Comparison of ENCODE assay signal across 8 cellular contexts in the genomic region with DNA sequence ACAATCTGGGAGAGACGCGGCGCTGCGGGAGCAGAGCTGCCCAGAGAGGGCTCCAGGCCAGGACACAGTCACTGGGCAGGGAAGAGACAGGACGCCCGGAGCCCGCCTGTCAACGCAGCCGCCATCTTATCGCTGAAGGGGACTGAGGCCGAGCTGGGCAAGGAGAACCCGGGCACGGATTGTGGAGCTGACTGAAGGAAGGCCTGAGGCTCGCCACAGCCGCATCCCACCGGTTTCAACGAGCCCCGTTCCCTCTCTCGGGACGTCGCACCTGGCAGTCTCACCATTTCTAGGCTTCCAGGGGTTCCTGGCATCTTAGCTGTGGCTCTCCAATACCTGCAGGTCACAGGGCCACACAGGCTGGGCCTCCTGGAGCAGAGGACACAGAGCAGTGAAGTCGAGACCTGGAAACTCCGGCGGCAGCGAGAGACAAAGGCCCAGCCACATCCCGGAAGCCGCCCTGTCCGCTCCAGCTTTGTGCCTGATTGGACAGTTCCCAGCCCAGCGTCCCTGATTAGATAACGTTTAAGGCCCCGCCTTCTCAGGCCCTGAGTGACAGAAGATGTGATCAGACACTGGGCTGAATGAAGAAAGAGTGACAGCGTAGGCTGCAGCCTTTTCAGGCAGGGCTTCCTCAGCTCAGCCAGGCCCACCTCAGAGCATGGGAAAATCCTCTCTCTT. TPM values are rescaled to one million over a fixed set of nuclear protein-coding genes. Genes with fewer than 3 reads are reported as not detected.
DNase-seq lines count a peak whose midpoint lies in the region; ATAC-seq and TF ChIP-seq lines count a peak whose summit lies in the region.

A gene (minus strand): TSS at position 431 of the 681 bp plus-strand sequence. CDS start 117 bp downstream, at position 314.

- intact Hi-C loops in activated CD4-positive, alpha-beta T cell treated with anti-CD3 and anti-CD28 coated beads, Interleukin-2, amount 10 ng/mL, durations not matched to agents 24 days and 14 days (cut with micrococcal nuclease): loop anchor here (1.0 to 10.0 kb wide), 5 partner anchors 120 to 692 kb away; a partner anchor contains a TSS
- intact Hi-C loops in colonic mucosa (cut with DNase I) (no loop called here), left colon (cut with DNase I, micrococcal nuclease) (no loop called here)

- peak within 1 kb of the TSS; percentile 98 for H3K27ac Mint-ChIP-seq in activated CD4-positive, alpha-beta T cell treated with anti-CD3 and anti-CD28 coated beads, Interleukin-2, amount 10 ng/mL, durations not matched to agents 24 days and 14 days

- peak within 1 kb of the TSS; percentile 96 for H3K27ac ChIP-seq in colonic mucosa

- no peaks in the 10 kb centered on the region for H3K9me3 ChIP-seq in colonic mucosa

- peak within 1 kb of the TSS; percentile 85 to 93 for H3K9ac ChIP-seq in colonic mucosa (ENCODE audit: low read depth in 2 of 2, low read length in 2 of 2)

- no peaks in the 10 kb centered on the region for H3K4me1 ChIP-seq in colonic mucosa

- no peaks in the 10 kb centered on the region for H3K4me1 Mint-ChIP-seq in activated CD4-positive, alpha-beta T cell treated with anti-CD3 and anti-CD28 coated beads, Interleukin-2, amount 10 ng/mL, durations not matched to agents 24 days and 14 days

- TF ChIP-seq CTCF in AG04449 (IDR thresholded peaks at IDR 0.05; ENCODE audit: insufficient read depth, low read length, missing control alignments): no peak
- no peak for TF ChIP-seq CTCF in colonic mucosa (IDR thresholded peaks at IDR 0.05)

- peaks cover 44% of the 10 kb centered on the region for H3K36me3 Mint-ChIP-seq in activated CD4-positive, alpha-beta T cell treated with anti-CD3 and anti-CD28 coated beads, Interleukin-2, amount 10 ng/mL, durations not matched to agents 24 days and 14 days (ENCODE audit: low read depth)

- H3K36me3 ChIP-seq in colonic mucosa: no peaks in the 10 kb centered on the region

- peak; percentile 99 for ATAC-seq in GM18868 (IDR thresholded peaks at IDR 0.05; ENCODE audit: unreplicated experiment)
- ATAC-seq in HG03108 (IDR thresholded peaks at IDR 0.05; ENCODE audit: unreplicated experiment): peak; percentile 95
- peak; percentile 88 for ATAC-seq in left colon

- H3K9me3 Mint-ChIP-seq in activated CD4-positive, alpha-beta T cell treated with anti-CD3 and anti-CD28 coated beads, Interleukin-2, amount 10 ng/mL, durations not matched to agents 24 days and 14 days: peaks cover 35% of the 10 kb centered on the region

- CTCF ChIA-PET in AG04449 (lab: Yijun Ruan, JAX): no interaction called here

- no peaks in the 10 kb centered on the region for H3K27me3 Mint-ChIP-seq in activated CD4-positive, alpha-beta T cell treated with anti-CD3 and anti-CD28 coated beads, Interleukin-2, amount 10 ng/mL, durations not matched to agents 24 days and 14 days

- H3K27me3 ChIP-seq in colonic mucosa: no peaks in the 10 kb centered on the region

- H3K4me3 Mint-ChIP-seq in activated CD4-positive, alpha-beta T cell treated with anti-CD3 and anti-CD28 coated beads, Interleukin-2, amount 10 ng/mL, durations not matched to agents 24 days and 14 days: peak within 1 kb of the TSS; percentile 97

- POLR2A ChIA-PET in AG04449 (lab: Yijun Ruan, JAX): interaction anchor here (0.6 to 1.6 kb wide), 4 partner anchors 12 to 364 kb away, joined by 3 to 7 read pairs (median 4); a partner anchor contains a TSS

- H3K4me3 ChIP-seq in AG04449 (ENCODE audit: low read depth, low read length) (peak within 1 kb of the TSS; percentile 96), colonic mucosa (peak within 1 kb of the TSS; percentile 81)

- DNase-seq in AG04449 (ENCODE audit: low read depth, low spot score) (peak; percentile 78), NCI-H345 (lab: John Stamatoyannopoulos, UW) (peak; percentile 74), colonic mucosa (peak; percentile 98), left colon (peak; percentile 97 to 99)
- peak; percentile 96 for DNase-seq in activated CD4-positive, alpha-beta T cell treated with anti-CD3 and anti-CD28 coated beads, Interleukin-2, amount 10 ng/mL, durations not matched to agents 24 days and 14 days
- DNase-seq in stimulated activated CD4-positive, alpha-beta T cell treated with anti-CD3 and anti-CD28 coated beads, Interleukin-1b, Interleukin-23, amount 100 ng/mL, for 48 hours: peak; percentile 94

RNA-seq across cellular contexts. Expression of the gene that starts here (rescaled TPM):
- total RNA-seq in activated CD4-positive, alpha-beta T cell treated with anti-CD3 and anti-CD28 coated beads, Interleukin-2, amount 10 ng/mL, durations not matched to agents 24 days and 14 days: 25.0 and 31.1 TPM in 2 replicates
- 10 to 100 TPM; 70.8 to 80.5 TPM for total RNA-seq in colonic mucosa
- 10 to 100 TPM; 87.4 to 90.8 TPM for total RNA-seq in left colon

Comparison
In these comparisons a context has a peak if more than half of its experiments do, and no peak if none do; other contexts are left out.
1. Peak in every context shown above with its lines: DNase-seq, ATAC-seq, H3K4me3 ChIP-seq and H3K27ac ChIP-seq.